In genomic region chr12:56636675-56637540, GRCh38 we compare ENCODE assay signal across 8 cellular contexts. TPM values are rescaled to one million over a fixed set of nuclear protein-coding genes. Genes with fewer than 3 reads are reported as not detected.
DNase-seq lines count a peak whose midpoint lies in the region; ATAC-seq lines count a peak whose summit lies in the region.

No MANE protein-coding gene starts in this region.

- H3K4me1 Mint-ChIP-seq in activated CD4-positive, alpha-beta T cell treated with anti-CD3 and anti-CD28 coated beads for 36 hours: peaks cover 60% of the 10 kb centered on the region

- H3K27me3 Mint-ChIP-seq in activated CD4-positive, alpha-beta T cell treated with anti-CD3 and anti-CD28 coated beads for 36 hours: no peaks in the 10 kb centered on the region

- H3K27ac ChIP-seq in cingulate gyrus (ENCODE audit: low read depth, low read length) (peak overlapping the region; percentile 98), layer of hippocampus (ENCODE audit: low read depth, low read length) (peak overlapping the region; percentile 94)

- peak overlapping the region; percentile 92 for H3K27ac Mint-ChIP-seq in activated CD4-positive, alpha-beta T cell treated with anti-CD3 and anti-CD28 coated beads for 36 hours

- POLR2A ChIA-PET in activated CD4-positive, alpha-beta T cell treated with anti-CD3 and anti-CD28 coated beads for 36 hours (lab: Charles Lee): interaction anchor here (0.5 to 2.2 kb wide), 15 partner anchors 8 to 819 kb away, joined by 3 to 19 read pairs (median 7); partner anchors contain the start of genes ATP5F1B, NACA, ORMDL2 and PTGES3

- ATAC-seq in GM19035 (IDR thresholded peaks at IDR 0.05; ENCODE audit: unreplicated experiment) (peak; percentile 50), HG03354 (IDR thresholded peaks at IDR 0.05; ENCODE audit: poor library complexity, severe bottlenecking, unreplicated experiment) (peak; percentile 63)
- peak; percentile 73 for ATAC-seq in activated CD4-positive, alpha-beta T cell treated with anti-CD3 and anti-CD28 coated beads for 36 hours

- H3K36me3 Mint-ChIP-seq in activated CD4-positive, alpha-beta T cell treated with anti-CD3 and anti-CD28 coated beads for 36 hours (ENCODE audit: low read depth): peaks cover 37% of the 10 kb centered on the region

- intact Hi-C loops in activated CD4-positive, alpha-beta T cell treated with anti-CD3 and anti-CD28 coated beads for 36 hours (cut with DNase I, micrococcal nuclease): loop anchor here (1.0 to 10.0 kb wide), 18 partner anchors 9 to 1118 kb away; partner anchors contain the start of genes NACA (in 2 of the 2), PTGES3 (in 2 of the 2), CDK4 (in 1 of the 2) and DDIT3 (in 1 of the 2)

- H3K4me3 Mint-ChIP-seq in activated CD4-positive, alpha-beta T cell treated with anti-CD3 and anti-CD28 coated beads for 36 hours: peak overlapping the region; percentile 87

- H3K27me3 ChIP-seq in layer of hippocampus (ENCODE audit: control insufficient read depth, insufficient read depth, low read length): no peaks in the 10 kb centered on the region

- DNase-seq in Ammon's horn (ENCODE audit: low spot score) (peak; percentile 97), NCI-H446 (lab: John Stamatoyannopoulos, UW) (peak; percentile 99)
- peak; percentile 98 for DNase-seq in activated CD4-positive, alpha-beta T cell treated with anti-CD3 and anti-CD28 coated beads for 36 hours
- DNase-seq in stimulated activated CD4-positive, alpha-beta T cell treated with anti-CD3 and anti-CD28 coated beads, Interleukin-1b, Interleukin-23, amount 100 ng/mL, for 48 hours: peak; percentile 95

- CTCF ChIA-PET in activated CD4-positive, alpha-beta T cell treated with anti-CD3 and anti-CD28 coated beads for 36 hours (lab: Charles Lee): interaction anchor here (0.7 to 3.1 kb wide), 36 partner anchors 8 to 697 kb away, joined by 3 to 33 read pairs (median 4); partner anchors contain the start of genes ATP5F1B, NACA, PTGES3 and RBMS2

- H3K9me3 Mint-ChIP-seq in activated CD4-positive, alpha-beta T cell treated with anti-CD3 and anti-CD28 coated beads for 36 hours (ENCODE audit: low read depth): no peaks in the 10 kb centered on the region

RNA-seq across cellular contexts. Expression of gene BAZ2A, which starts 6.8 kb away (rescaled TPM):
- total RNA-seq in activated CD4-positive, alpha-beta T cell treated with anti-CD3 and anti-CD28 coated beads for 36 hours: 100 to 1,000 TPM in 1 of 2 experiments, 10 to 100 TPM in 1; 79.4 to 129 TPM

RNA-seq across cellular contexts. Expression of gene ATP5F1B, which starts 8.9 kb away (rescaled TPM):
- total RNA-seq in activated CD4-positive, alpha-beta T cell treated with anti-CD3 and anti-CD28 coated beads for 36 hours: 100 to 1,000 TPM; 756 to 818 TPM

RNA-seq across cellular contexts. Expression of gene PTGES3, which starts 51.2 kb away (rescaled TPM):
- total RNA-seq in activated CD4-positive, alpha-beta T cell treated with anti-CD3 and anti-CD28 coated beads for 36 hours: 100 to 1,000 TPM; 284 to 386 TPM

Comparison
In these comparisons a context has a peak if more than half of its experiments do, and no peak if none do; other contexts are left out.
1. Peak in every context shown above with its lines: DNase-seq, ATAC-seq and H3K27ac ChIP-seq.